Comparison of ENCODE assay signal across 26 cellular contexts in the genomic region with DNA sequence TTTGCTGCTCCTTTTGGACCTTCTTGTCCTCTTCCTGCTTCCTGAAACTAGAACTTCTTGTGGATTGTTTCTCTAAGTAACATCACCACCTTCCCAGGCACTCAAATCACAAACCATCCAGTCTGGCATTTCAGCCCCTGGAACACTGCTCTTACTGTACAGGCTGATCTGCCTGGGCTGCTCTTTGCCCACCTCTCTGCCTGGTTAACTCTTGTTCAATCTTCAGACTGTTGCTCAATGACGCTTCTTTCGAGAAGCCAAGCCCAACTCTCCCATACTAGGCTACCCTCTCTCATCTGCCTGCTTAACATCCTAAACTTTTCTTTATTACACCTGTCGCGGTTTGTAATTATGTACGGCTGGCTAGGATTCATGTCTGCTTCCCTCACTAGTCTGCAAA. TPM values are rescaled to one million over a fixed set of nuclear protein-coding genes. Genes with fewer than 3 reads are reported as not detected.
"Had no signal": no experiment of that assay in that cellular context is flagged by ENCODE, and none has a peak within 500 bp of the region (broad histone marks: within the 10 kb centered on the region; RNA-seq: fewer than 3 reads in every experiment).

No MANE protein-coding gene starts in this region.

- H3K36me3 Mint-ChIP-seq: activated naive CD4-positive, alpha-beta T cell treated with anti-CD3 and anti-CD28 coated beads, Interleukin-2, amount 50 U/mL, for 72 hours; T-cell had no signal

- H3K4me3 Mint-ChIP-seq: activated CD8-positive, alpha-beta T cell treated with anti-CD3 and anti-CD28 coated beads for 36 hours; activated T-cell treated with anti-CD3 and anti-CD28 coated beads, Interleukin-2, amount 50 U/mL, for 72 hours; T-cell had no signal

- ATAC-seq: activated CD8-positive, alpha-beta T cell treated with anti-CD3 and anti-CD28 coated beads for 36 hours; activated T-cell treated with anti-CD3 and anti-CD28 coated beads, Interleukin-2, amount 50 U/mL, for 72 hours; K562; Panc1; Right ventricle myocardium inferior; T-cell had no signal

- H3K27ac ChIP-seq: brain microvascular endothelial cell, cardiac muscle cell, SK-N-MC, WERI-Rb-1 had no signal

- H3K4me3 ChIP-seq: cardiac muscle cell, K562, SK-N-MC had no signal

- DNase-seq: activated CD4-positive, alpha-beta T cell treated with anti-CD3 and anti-CD28 coated beads for 4 hours; activated CD8-positive, alpha-beta memory T cell treated with anti-CD3 and anti-CD28 coated beads, Interleukin-2, amount 50 U/mL, for 4 hours; brain microvascular endothelial cell; Karpas-422; NCI-H1092; NCI-H1417; NCI-H1930; NCI-H2171; NCI-H2227 treated with DMSO at 0.1 percent for 48 hours; NCI-H446 treated with DMSO at 0.1 percent for 48 hours; NCI-H774; RPMI8226; T-cell; T-helper 2 cell; WERI-Rb-1 had no signal

- H3K9me3 Mint-ChIP-seq: activated CD8-positive, alpha-beta T cell treated with anti-CD3 and anti-CD28 coated beads for 36 hours; activated naive CD4-positive, alpha-beta T cell treated with anti-CD3 and anti-CD28 coated beads, Interleukin-2, amount 50 U/mL, for 72 hours; activated T-cell treated with anti-CD3 and anti-CD28 coated beads, Interleukin-2, amount 50 U/mL, for 72 hours; T-cell had no signal

- H3K27ac Mint-ChIP-seq: activated CD8-positive, alpha-beta T cell treated with anti-CD3 and anti-CD28 coated beads for 36 hours; activated naive CD4-positive, alpha-beta T cell treated with anti-CD3 and anti-CD28 coated beads, Interleukin-2, amount 50 U/mL, for 72 hours; activated T-cell treated with anti-CD3 and anti-CD28 coated beads, Interleukin-2, amount 50 U/mL, for 72 hours; T-cell had no signal

- H3K27me3 ChIP-seq: brain microvascular endothelial cell, cardiac muscle cell had no signal

- H3K36me3 ChIP-seq: brain microvascular endothelial cell, cardiac muscle cell, WERI-Rb-1 had no signal

RNA-seq across cellular contexts. Expression of a gene that starts 0.7 kb away (rescaled TPM):
- total RNA-seq: activated CD8-positive, alpha-beta T cell treated with anti-CD3 and anti-CD28 coated beads for 36 hours; activated naive CD4-positive, alpha-beta T cell treated with anti-CD3 and anti-CD28 coated beads, Interleukin-2, amount 50 U/mL, for 72 hours; activated T-cell treated with anti-CD3 and anti-CD28 coated beads, Interleukin-2, amount 50 U/mL, for 72 hours; cardiac muscle cell; cerebellum; K562; OCI-LY7; Right ventricle myocardium inferior; T-cell had no signal
- polyA plus RNA-seq: adipose tissue, cardiac muscle cell, K562 had no signal
